12 cellular contexts compared by ENCODE assay signal in genomic region chrX:107206697-107207065, GRCh38. TPM values are rescaled to one million over a fixed set of nuclear protein-coding genes. Genes with fewer than 3 reads are reported as not detected.
A peak's percentile ranks its signal among the peaks of the same experiment; 100 is the strongest.
DNase-seq lines count a peak whose midpoint lies in the region; ATAC-seq, FAIRE-seq and TF ChIP-seq lines count a peak whose summit lies in the region.
"Had no signal": no experiment of that assay in that cellular context is flagged by ENCODE, and none has a peak within 500 bp of the region (broad histone marks: within the 10 kb centered on the region; RNA-seq: fewer than 3 reads in every experiment).

No MANE protein-coding gene starts in this region.

- no peaks in the 10 kb centered on the region for H3K4me1 Mint-ChIP-seq in activated T-cell treated with anti-CD3 and anti-CD28 coated beads, Interleukin-2, amount 50 U/mL, for 72 hours (ENCODE audit: low read depth)

- TF ChIP-seq POLR2A in endothelial cell of umbilical vein (IDR thresholded peaks at IDR 0.05; ENCODE audit: low read depth, low read length), result no peak

- H3K4me1 ChIP-seq in Panc1 (ENCODE audit: control insufficient read depth, insufficient read depth, low read length), result no peaks in the 10 kb centered on the region
- peaks cover 6% of the 10 kb centered on the region for H3K4me1 ChIP-seq in endothelial cell of umbilical vein (ENCODE audit: control insufficient read depth, extremely low read depth, insufficient read depth, low read length)
- peaks cover 5% of the 10 kb centered on the region for H3K4me1 ChIP-seq in skeletal muscle satellite cell (ENCODE audit: control insufficient read depth, insufficient read depth, low read length)
- H3K4me1 ChIP-seq: prostate gland, upper lobe of right lung had no signal

- POLR2A ChIA-PET in Panc1 (lab: Charles Lee) (no interaction called here), endothelial cell of umbilical vein (lab: Charles Lee) (no interaction called here)

- no peak overlapping the region for H2AFZ ChIP-seq in endothelial cell of umbilical vein (ENCODE audit: low read depth, low read length)

- no peak overlapping the region for H3K27ac ChIP-seq in Panc1 (ENCODE audit: low read length)
- H3K27ac ChIP-seq in endothelial cell of umbilical vein (ENCODE audit: insufficient read depth, low read depth, low read length), result no peak overlapping the region
- H3K27ac ChIP-seq: prostate gland, upper lobe of right lung had no signal

- H3K9me3 Mint-ChIP-seq in activated T-cell treated with anti-CD3 and anti-CD28 coated beads, Interleukin-2, amount 50 U/mL, for 72 hours, result no peaks in the 10 kb centered on the region

- no peak for DNase-seq in activated T-cell treated with anti-CD3 and anti-CD28 coated beads, Interleukin-2, amount 50 U/mL, for 72 hours
- DNase-seq in activated T-cell treated with anti-CD3 and anti-CD28 coated beads, Interleukin-2, amount 50 U/mL, for 1 hour, result no peak
- DNase-seq in Panc1 (ENCODE audit: low read depth, low spot score) (no peak), endothelial cell of umbilical vein (ENCODE audit: low read depth, low spot score) (no peak), HCEC 1CT (no peak), KBM-7 (no peak)

- in situ Hi-C loops in Panc1 (cut with HindIII; ENCODE audit: low pct_unique_long_range_greater_than_20kb, low sequenced_read_pairs) (no loop called here), KBM-7 (cut with MboI; ENCODE audit: low pct_unique_long_range_greater_than_20kb, low sequenced_read_pairs) (no loop called here)

- H3K9me3 ChIP-seq in Panc1 (ENCODE audit: control insufficient read depth, insufficient read depth, low read depth, low read length), result no peaks in the 10 kb centered on the region
- no peaks in the 10 kb centered on the region for H3K9me3 ChIP-seq in endothelial cell of umbilical vein (replicated peaks; ENCODE audit: control insufficient read depth, insufficient read depth, low read length)
- H3K9me3 ChIP-seq in skeletal muscle satellite cell (replicated peaks; ENCODE audit: low read length), result no peaks in the 10 kb centered on the region
- H3K9me3 ChIP-seq: prostate gland, upper lobe of right lung had no signal

- peak overlapping the region; percentile 86 to 89 for H3K4me3 Mint-ChIP-seq in activated T-cell treated with anti-CD3 and anti-CD28 coated beads, Interleukin-2, amount 50 U/mL, for 72 hours

- no peaks in the 10 kb centered on the region for H3K9me1 ChIP-seq in endothelial cell of umbilical vein (replicated peaks; ENCODE audit: control insufficient read depth, extremely low read depth, insufficient read depth, low read length)

- peak overlapping the region; percentile 79 for H3K4me2 ChIP-seq in endothelial cell of umbilical vein (ENCODE audit: insufficient read depth, low read length)
- H3K4me2 ChIP-seq in skeletal muscle satellite cell (ENCODE audit: low read length), result peak overlapping the region; percentile 84

- intact Hi-C loops in Panc1 (cut with micrococcal nuclease; ENCODE audit: unreplicated experiment) (no loop called here), endothelial cell of umbilical vein (cut with micrococcal nuclease) (loop anchor here (5.0 kb wide), 1 partner anchor 89 kb away; the partner anchor contains the start of gene RBM41)

- no peak for ATAC-seq in activated T-cell treated with anti-CD3 and anti-CD28 coated beads, Interleukin-2, amount 50 U/mL, for 72 hours (replicated peaks in 1 of 2)
- ATAC-seq in Panc1 (peak; percentile 22; the same call in 1 of the 2 replicates), esophagus mucosa (no peak)

- no peak overlapping the region for H3K9ac ChIP-seq in endothelial cell of umbilical vein (replicated peaks; ENCODE audit: extremely low read depth, insufficient read depth, low read length)
- no peak overlapping the region for H3K9ac ChIP-seq in skeletal muscle satellite cell (ENCODE audit: low read depth, low read length)

- dilution Hi-C loops in endothelial cell of umbilical vein (cut with MboI; ENCODE audit: extremely low pct_ligation_motif_present, low sequenced_read_pairs), result no loop called here

- no peak overlapping the region for H3K27ac Mint-ChIP-seq in activated T-cell treated with anti-CD3 and anti-CD28 coated beads, Interleukin-2, amount 50 U/mL, for 72 hours

- no peak for TF ChIP-seq CTCF in Panc1 (IDR thresholded peaks at IDR 0.05)
- TF ChIP-seq CTCF in endothelial cell of umbilical vein (IDR thresholded peaks at IDR 0.05; ENCODE audit: extremely low read depth in 1 of 2, insufficient read depth in 1 of 2, low read depth in 1 of 2, low read length in 2 of 2), result no peak

- H3K36me3 Mint-ChIP-seq in activated T-cell treated with anti-CD3 and anti-CD28 coated beads, Interleukin-2, amount 50 U/mL, for 72 hours (ENCODE audit: insufficient read depth in 2 of 2), result no peaks in the 10 kb centered on the region

- H3K4me3 ChIP-seq in Panc1 (ENCODE audit: low read depth in 2 of 2, low read length in 2 of 2), result peak overlapping the region; percentile 54 to 57
- no peak overlapping the region for H3K4me3 ChIP-seq in endothelial cell of umbilical vein (replicated peaks in 1 of 3; ENCODE audit: insufficient read depth in 1 of 3, low read depth in 1 of 3, low read length in 3 of 3)
- peak overlapping the region; percentile 69 for H3K4me3 ChIP-seq in skeletal muscle satellite cell (ENCODE audit: low read length)

- H3K36me3 ChIP-seq in Panc1 (ENCODE audit: control insufficient read depth, insufficient read depth, low read length) (no peaks in the 10 kb centered on the region), endothelial cell of umbilical vein (ENCODE audit: control insufficient read depth in 2 of 2, extremely low read depth in 1 of 2, insufficient read depth in 2 of 2, low read length in 2 of 2) (no peaks in the 10 kb centered on the region), skeletal muscle satellite cell (ENCODE audit: insufficient read depth, low read length) (no peaks in the 10 kb centered on the region)
- H3K36me3 ChIP-seq: prostate gland, upper lobe of right lung had no signal

- H3K27me3 ChIP-seq in Panc1 (ENCODE audit: control insufficient read depth, insufficient read depth, low read length), result no peaks in the 10 kb centered on the region
- H3K27me3 ChIP-seq in endothelial cell of umbilical vein (ENCODE audit: control insufficient read depth in 2 of 2, insufficient read depth in 2 of 2, low read length in 2 of 2), result no peaks in the 10 kb centered on the region
- H3K27me3 ChIP-seq in skeletal muscle satellite cell (ENCODE audit: control insufficient read depth, insufficient read depth, low read length), result no peaks in the 10 kb centered on the region
- H3K27me3 ChIP-seq: upper lobe of right lung had no signal

- FAIRE-seq in endothelial cell of umbilical vein (lab: Jason Lieb, UNC), result no peak
- FAIRE-seq: endometrium had no signal

- no peaks in the 10 kb centered on the region for H3K79me2 ChIP-seq in endothelial cell of umbilical vein (ENCODE audit: control insufficient read depth, insufficient read depth, low read length)

- no TSS peak for BruUV-seq in Panc1 (replicated peaks; lab: Mats Ljungman, UMichigan)
- no TSS peak for BruUV-seq in endothelial cell of umbilical vein (replicated peaks; lab: Mats Ljungman, UMichigan)

- CTCF ChIA-PET in Panc1 (lab: Charles Lee) (no interaction called here), endothelial cell of umbilical vein (lab: Charles Lee) (no interaction called here)

- H4K20me1 ChIP-seq in endothelial cell of umbilical vein (replicated peaks; ENCODE audit: control insufficient read depth, extremely low read depth, insufficient read depth, low read length), result no peaks in the 10 kb centered on the region

- H3K27me3 Mint-ChIP-seq in activated T-cell treated with anti-CD3 and anti-CD28 coated beads, Interleukin-2, amount 50 U/mL, for 72 hours (ENCODE audit: low read depth), result no peaks in the 10 kb centered on the region

TF ChIP-seq in endothelial cell of umbilical vein, 7 proteins besides CTCF, POLR2A, EP300 and RAD21 (continues in another document):
- TF ChIP-seq MAX (IDR thresholded peaks at IDR 0.05; ENCODE audit: insufficient read depth, insufficient read length) (no peak), EZH2 (IDR thresholded peaks at IDR 0.05; ENCODE audit: borderline replicate concordance, low read depth, low read length, severe bottlenecking) (no peak), GATA2 (IDR thresholded peaks at IDR 0.05; ENCODE audit: insufficient read depth, insufficient read length, low read depth, low read length) (no peak), MYC (IDR thresholded peaks at IDR 0.05; ENCODE audit: low read depth, low read length) (no peak), FOS (IDR thresholded peaks at IDR 0.05; ENCODE audit: borderline replicate concordance, insufficient read depth, low read length) (no peak)

RNA-seq across cellular contexts. Expression of gene DNAAF6, which starts 0.3 kb away (rescaled TPM):
- total RNA-seq in activated T-cell treated with anti-CD3 and anti-CD28 coated beads, Interleukin-2, amount 50 U/mL, for 72 hours, result not detected
- total RNA-seq in Panc1 (2021; ENCODE audit: unreplicated experiment), result not detected
- polyA plus RNA-seq in Panc1 (2012; ENCODE audit: insufficient read length), result not detected
- not detected in 2 replicates for total RNA-seq in endothelial cell of umbilical vein
- polyA plus RNA-seq in endothelial cell of umbilical vein, result not detected in 2 replicates
- polyA plus RNA-seq in endothelial cell of umbilical vein (2011; cell fraction: cytosol; rRNA removed), result not detected in 2 replicates
- not detected in 2 replicates for polyA plus RNA-seq in endothelial cell of umbilical vein (2011; cell fraction: nucleus; rRNA removed)
- not detected in 2 replicates for polyA plus RNA-seq in endothelial cell of umbilical vein (2012)
- not detected in 2 replicates for polyA minus RNA-seq in endothelial cell of umbilical vein
- polyA minus RNA-seq in endothelial cell of umbilical vein (2011; cell fraction: cytosol; rRNA and poly(A)+ RNA removed), result not detected
- not detected in 2 replicates for polyA minus RNA-seq in endothelial cell of umbilical vein (2011; cell fraction: nucleus; rRNA and poly(A)+ RNA removed)
- total RNA-seq in skeletal muscle satellite cell (2012; rRNA removed), result not detected in 2 replicates
- total RNA-seq in esophagus mucosa, result not detected
- total RNA-seq: HT-29, upper lobe of right lung had no signal

RNA-seq across cellular contexts. Expression of gene NUP62CL, which starts 0.4 kb away (rescaled TPM):
- 1 to 10 TPM; 4.0 to 4.9 TPM for total RNA-seq in activated T-cell treated with anti-CD3 and anti-CD28 coated beads, Interleukin-2, amount 50 U/mL, for 72 hours
- total RNA-seq in Panc1 (2021; ENCODE audit: unreplicated experiment) (1.1 TPM), endothelial cell of umbilical vein (not detected in 2 replicates), esophagus mucosa (1.7 TPM)
- polyA plus RNA-seq in Panc1 (2012; ENCODE audit: insufficient read length), result 0.31 TPM
- polyA plus RNA-seq in endothelial cell of umbilical vein, result not detected in 2 replicates
- polyA plus RNA-seq in endothelial cell of umbilical vein (2011; cell fraction: cytosol; rRNA removed), result not detected in 2 replicates
- 0.24 TPM in 1 of 2 replicates, not detected in the other for polyA plus RNA-seq in endothelial cell of umbilical vein (2011; cell fraction: nucleus; rRNA removed)
- polyA plus RNA-seq in endothelial cell of umbilical vein (2012), result not detected in 2 replicates
- 0.40 and 0.41 TPM in 2 replicates for polyA minus RNA-seq in endothelial cell of umbilical vein
- polyA minus RNA-seq in endothelial cell of umbilical vein (2011; cell fraction: cytosol; rRNA and poly(A)+ RNA removed), result 6.0 TPM
- polyA minus RNA-seq in endothelial cell of umbilical vein (2011; cell fraction: nucleus; rRNA and poly(A)+ RNA removed), result not detected in 2 replicates
- 0.22 TPM in 1 of 2 replicates, not detected in the other for total RNA-seq in skeletal muscle satellite cell (2012; rRNA removed)

Comparison
In these comparisons a context has a peak if more than half of its experiments do, and no peak if none do; other contexts are left out.
1. H3K4me3 ChIP-seq: peak in Panc1 (2 of 2) and skeletal muscle satellite cell (single experiment); none in endothelial cell of umbilical vein (0 of 3).